ENCODE assay signal across 17 cellular contexts in genomic region chr1:65762081-65762862, GRCh38. TPM values are rescaled to one million over a fixed set of nuclear protein-coding genes. Genes with fewer than 3 reads are reported as not detected.
DNase-seq lines count a peak whose midpoint lies in the region; ATAC-seq and TF ChIP-seq lines count a peak whose summit lies in the region.
"Had no signal": no experiment of that assay in that cellular context is flagged by ENCODE, and none has a peak within 500 bp of the region (broad histone marks: within the 10 kb centered on the region; RNA-seq: fewer than 3 reads in every experiment).

No MANE protein-coding gene starts in this region.

- H3K4me1 ChIP-seq in adipocyte (ENCODE audit: control insufficient read depth, insufficient read depth, low read length) = peaks cover 7% of the 10 kb centered on the region

- no peaks in the 10 kb centered on the region for H3K9me3 Mint-ChIP-seq in HFFc6
- peaks cover 4% of the 10 kb centered on the region for H3K9me3 Mint-ChIP-seq in activated naive CD8-positive, alpha-beta T cell treated with anti-CD3 and anti-CD28 coated beads for 36 hours

- H3F3A ChIP-seq in neural cell (ENCODE audit: insufficient read depth, low read length, poor library complexity, severe bottlenecking) = no peaks in the 10 kb centered on the region

- H3K27me3 ChIP-seq in adipocyte (replicated peaks; ENCODE audit: control insufficient read depth, insufficient read depth, low read length) (no peaks in the 10 kb centered on the region), neural cell (ENCODE audit: insufficient read depth, low read depth, low read length) (no peaks in the 10 kb centered on the region)
- H3K27me3 ChIP-seq: stomach had no signal

- H3K9me2 ChIP-seq in neural cell (ENCODE audit: insufficient read depth, low read length) = no peaks in the 10 kb centered on the region

- TF ChIP-seq CTCF in HFFc6 (IDR thresholded peaks at IDR 0.05) = 0 out of 2 replicates have a peak, but pooled peaks have one; percentile 11
- no peak for TF ChIP-seq CTCF in neural cell (IDR thresholded peaks at IDR 0.05; ENCODE audit: poor library complexity, severe bottlenecking)

- H3K27me3 Mint-ChIP-seq in HFFc6 (ENCODE audit: insufficient read depth) = no peaks in the 10 kb centered on the region
- peaks cover 22% of the 10 kb centered on the region for H3K27me3 Mint-ChIP-seq in activated naive CD8-positive, alpha-beta T cell treated with anti-CD3 and anti-CD28 coated beads for 36 hours

- no peaks in the 10 kb centered on the region for H3K79me2 ChIP-seq in neural cell (replicated peaks; ENCODE audit: insufficient read depth, low read length)

- H3K36me3 ChIP-seq in adipocyte (ENCODE audit: control insufficient read depth, insufficient read depth, low read length, severe bottlenecking) (no peaks in the 10 kb centered on the region), neural cell (ENCODE audit: insufficient read depth, low read length) (no peaks in the 10 kb centered on the region)
- H3K36me3 ChIP-seq: stomach had no signal

- peak overlapping the region; percentile 29 for H3K4me3 ChIP-seq in adipocyte (ENCODE audit: low read length)
- no peak overlapping the region for H3K4me3 ChIP-seq in neural cell (ENCODE audit: low read length)
- H3K4me3 ChIP-seq: stomach had no signal

- ATAC-seq in GM18517 (IDR thresholded peaks at IDR 0.05; ENCODE audit: unreplicated experiment) (peak; percentile 52), GM21619 (IDR thresholded peaks at IDR 0.05; ENCODE audit: unreplicated experiment) (no peak)

- TF ChIP-seq EP300 in neural cell (conservative IDR thresholded peaks at IDR 0.05; ENCODE audit: poor library complexity, severe bottlenecking) = no peak

- no peak overlapping the region for H3K9ac ChIP-seq in adipocyte (ENCODE audit: low read length)
- no peak overlapping the region for H3K9ac ChIP-seq in neural cell (ENCODE audit: low read length)

- peak overlapping the region; percentile 4 for H3K27ac ChIP-seq in neural cell (ENCODE audit: low read length)
- H3K27ac ChIP-seq: stomach had no signal

- no peak for TF ChIP-seq RAD21 in neural cell (conservative IDR thresholded peaks at IDR 0.05)

- H4K20me1 ChIP-seq in neural cell (ENCODE audit: insufficient read depth) = no peaks in the 10 kb centered on the region

- no peaks in the 10 kb centered on the region for H3K9me3 ChIP-seq in adipocyte (ENCODE audit: control insufficient read depth, low read length)
- H3K9me3 ChIP-seq in neural cell (ENCODE audit: low read length) = no peaks in the 10 kb centered on the region
- H3K9me3 ChIP-seq: stomach had no signal

- no peak overlapping the region for H3K4me2 ChIP-seq in neural cell (ENCODE audit: low read length)

- H2AFZ ChIP-seq in neural cell (ENCODE audit: low read depth, low read length) = no peak overlapping the region

- peak overlapping the region; percentile 81 for H3K27ac Mint-ChIP-seq in HFFc6
- no peak overlapping the region for H3K27ac Mint-ChIP-seq in activated naive CD8-positive, alpha-beta T cell treated with anti-CD3 and anti-CD28 coated beads for 36 hours
- H3K27ac Mint-ChIP-seq: CD4-positive, CD25-positive, alpha-beta regulatory T cell had no signal

- H3K4me3 Mint-ChIP-seq in HFFc6 = peak overlapping the region; percentile 83
- H3K4me3 Mint-ChIP-seq in activated naive CD8-positive, alpha-beta T cell treated with anti-CD3 and anti-CD28 coated beads for 36 hours = no peak overlapping the region
- H3K4me3 Mint-ChIP-seq: CD4-positive, CD25-positive, alpha-beta regulatory T cell had no signal

- DNase-seq in HFFc6 = peak; percentile 97
- peak; percentile 71 for DNase-seq in adipocyte (ENCODE audit: low read depth)
- DNase-seq in NCI-H2227 treated with DMSO at 0.1 percent for 48 hours (lab: John Stamatoyannopoulos, UW) = no peak
- DNase-seq in NOMO-1 treated with DMSO at 0.1 percent for 48 hours (lab: John Stamatoyannopoulos, UW; ENCODE audit: unreplicated experiment) = no peak
- DNase-seq in activated naive CD8-positive, alpha-beta T cell treated with anti-CD3 and anti-CD28 coated beads for 36 hours = no peak
- DNase-seq: activated T-cell treated with anti-CD3 and anti-CD28 coated beads for 4 hours; amygdala; CD4-positive, CD25-positive, alpha-beta regulatory T cell; GDM1; NCI-H1092 treated with DMSO at 0.1 percent for 48 hours; NCI-H748 treated with DMSO at 0.1 percent for 48 hours; posterior cingulate gyrus; stimulated activated CD4-positive, alpha-beta T cell treated with anti-CD3 and anti-CD28 coated beads, Interleukin-2, amount 100 ng/mL, for 48 hours; stomach had no signal

- H3K4me1 Mint-ChIP-seq in HFFc6 (ENCODE audit: low read depth) = peaks cover 53% of the 10 kb centered on the region
- no peaks in the 10 kb centered on the region for H3K4me1 Mint-ChIP-seq in activated naive CD8-positive, alpha-beta T cell treated with anti-CD3 and anti-CD28 coated beads for 36 hours
- H3K4me1 Mint-ChIP-seq: CD4-positive, CD25-positive, alpha-beta regulatory T cell had no signal

- peaks cover 4% of the 10 kb centered on the region; the same call in 1 of the 2 replicates for H3K36me3 Mint-ChIP-seq in HFFc6 (ENCODE audit: low read depth)
- H3K36me3 Mint-ChIP-seq in activated naive CD8-positive, alpha-beta T cell treated with anti-CD3 and anti-CD28 coated beads for 36 hours = no peaks in the 10 kb centered on the region
- H3K36me3 Mint-ChIP-seq: CD4-positive, CD25-positive, alpha-beta regulatory T cell had no signal

TF ChIP-seq in neural cell, 6 proteins besides CTCF, POLR2A, EP300 and RAD21:
- TF ChIP-seq POLR2AphosphoS5 (IDR thresholded peaks at IDR 0.05) (no peak), SMC3 (conservative IDR thresholded peaks at IDR 0.05; ENCODE audit: poor library complexity) (no peak), MXI1 (conservative IDR thresholded peaks at IDR 0.05; ENCODE audit: poor library complexity, severe bottlenecking) (no peak), REST (IDR thresholded peaks at IDR 0.05; ENCODE audit: borderline replicate concordance) (no peak), EZH2 (IDR thresholded peaks at IDR 0.05; ENCODE audit: borderline replicate concordance, insufficient read depth, low read length, poor library complexity, severe bottlenecking) (no peak), TAF1 (IDR thresholded peaks at IDR 0.05; ENCODE audit: low read depth) (no peak)

RNA-seq across cellular contexts. Expression of gene PDE4B, which starts 30.4 kb away (rescaled TPM):
- 10 to 100 TPM; 34.9 to 57.6 (median 42.8) TPM for total RNA-seq in HFFc6 (2021; fragmentation: NEBNext Ultra II Directional; extraction: Animal tissue kit (Norgen Biotek cat#: 25700))
- 135 and 139 TPM in 2 replicates for polyA plus RNA-seq in neural cell
- 293 and 321 TPM in 2 replicates for polyA minus RNA-seq in neural cell
- 10 to 100 TPM; 22.3 to 24.6 TPM for total RNA-seq in activated naive CD8-positive, alpha-beta T cell treated with anti-CD3 and anti-CD28 coated beads for 36 hours

Comparison
In these comparisons a context has a peak if more than half of its experiments do, and no peak if none do; other contexts are left out.
1. DNase-seq: peak in HFFc6 (single experiment) and adipocyte (single experiment); none in NCI-H2227 treated with DMSO at 0.1 percent for 48 hours (single experiment), NOMO-1 treated with DMSO at 0.1 percent for 48 hours (single experiment) and activated naive CD8-positive, alpha-beta T cell treated with anti-CD3 and anti-CD28 coated beads for 36 hours (single experiment).